ENCODE assay signal across 28 cellular contexts in genomic region chr15:99918072-99918471, GRCh38.
DNase-seq lines count a peak whose midpoint lies in the region; ATAC-seq, FAIRE-seq and TF ChIP-seq lines count a peak whose summit lies in the region.
"Had no signal": no experiment of that assay in that cellular context is flagged by ENCODE, and none has a peak within 500 bp of the region (broad histone marks: within the 10 kb centered on the region; RNA-seq: fewer than 3 reads in every experiment).

No MANE protein-coding gene starts in this region.

- H3K36me3 ChIP-seq in right atrium auricular region, result no peaks in the 10 kb centered on the region
- H3K36me3 ChIP-seq in esophagus muscularis mucosa, result no peaks in the 10 kb centered on the region
- no peaks in the 10 kb centered on the region for H3K36me3 ChIP-seq in kidney (ENCODE audit: control insufficient read depth in 1 of 2, insufficient read depth in 2 of 2, low read length in 2 of 2)
- H3K36me3 ChIP-seq: BE2C, BLaER1 had no signal

- H3K9me3 ChIP-seq in right atrium auricular region, result no peaks in the 10 kb centered on the region
- H3K9me3 ChIP-seq in esophagus muscularis mucosa, result no peaks in the 10 kb centered on the region
- H3K9me3 ChIP-seq in kidney (ENCODE audit: control insufficient read depth in 1 of 2, low read length in 2 of 2), result no peaks in the 10 kb centered on the region
- H3K9me3 ChIP-seq: BE2C, BLaER1 had no signal

- H3K4me1 ChIP-seq in right atrium auricular region (peaks cover 0 to 19% of the 10 kb centered on the region in 2 donors), esophagus muscularis mucosa (peaks cover 0 to 15% (median 8%) of the 10 kb centered on the region in 4 donors), kidney (ENCODE audit: control insufficient read depth in 1 of 2, insufficient read depth in 1 of 2, low read depth in 1 of 2, low read length in 2 of 2) (no peaks in the 10 kb centered on the region)

- DNase-seq in Right ventricle myocardium inferior (ENCODE audit: missing footprints) (peak; percentile 52), right atrium auricular region (ENCODE audit: low spot score) (no peak), esophagus muscularis mucosa (ENCODE audit: extremely low spot score) (peak; percentile 87), kidney (peak; percentile 56), sciatic nerve (ENCODE audit: low spot score) (peak; percentile 36), RCC 7860 (ENCODE audit: low spot score) (no peak), urothelium cell line (ENCODE audit: low spot score) (no peak)
- DNase-seq: 8988T; ACHN; BE2C; C1 segment of cervical spinal cord; CD4-positive, alpha-beta memory T cell; CD4-positive, CD25-positive, alpha-beta regulatory T cell; CD8-positive, alpha-beta memory T cell; COR-L47; DMS 273 treated with DMSO at 0.1 percent for 48 hours; DMS153; DMS53; DMS79; DND-41; EL; GDM1 had no signal

- no peak for TF ChIP-seq CTCF in right atrium auricular region (IDR thresholded peaks at IDR 0.05)
- TF ChIP-seq CTCF in esophagus muscularis mucosa (IDR thresholded peaks at IDR 0.05), result no peak
- TF ChIP-seq CTCF in kidney (IDR thresholded peaks at IDR 0.05; ENCODE audit: borderline replicate concordance, extremely low read depth, insufficient read depth), result no peak

- no peak for TF ChIP-seq EP300 in esophagus muscularis mucosa (IDR thresholded peaks at IDR 0.05)

- no peak overlapping the region for H3K4me3 ChIP-seq in right atrium auricular region
- H3K4me3 ChIP-seq in esophagus muscularis mucosa, result no peak overlapping the region
- H3K4me3 ChIP-seq in kidney (ENCODE audit: low read length in 2 of 2), result no peak overlapping the region
- H3K4me3 ChIP-seq: BLaER1, GM12878 had no signal

- ATAC-seq in Right ventricle myocardium inferior, result no peak
- ATAC-seq in sciatic nerve, result no peak
- ATAC-seq in HG03520 (IDR thresholded peaks at IDR 0.05; ENCODE audit: unreplicated experiment), result no peak
- ATAC-seq: GM12878 had no signal

- WGBS in esophagus muscularis mucosa, result 88% methylated on average over 9 of the region's 9 CpGs

- H3K27me3 ChIP-seq in right atrium auricular region (no peaks in the 10 kb centered on the region), esophagus muscularis mucosa (peaks cover 0 to 15% (median 0%) of the 10 kb centered on the region in 4 donors)
- H3K27me3 ChIP-seq: BE2C, BLaER1 had no signal

- no peak overlapping the region for H3K9ac ChIP-seq in kidney (ENCODE audit: low read length in 2 of 2)
- H3K9ac ChIP-seq: BLaER1 had no signal

- no peak for TF ChIP-seq POLR2A in esophagus muscularis mucosa (IDR thresholded peaks at IDR 0.05; ENCODE audit: low read depth)

- H3K27ac ChIP-seq in right atrium auricular region (no peak overlapping the region), esophagus muscularis mucosa (replicated peaks in 1 of 4) (no peak overlapping the region), kidney (ENCODE audit: low read depth in 2 of 2, low read length in 2 of 2) (no peak overlapping the region)
- H3K27ac ChIP-seq: BLaER1 had no signal

- intact Hi-C loops in Right ventricle myocardium inferior (cut with DNase I) (no loop called here), esophagus muscularis mucosa (cut with DNase I) (no loop called here), kidney (cut with DNase I) (no loop called here), sciatic nerve (cut with DNase I) (no loop called here)

- FAIRE-seq in kidney (lab: Jason Lieb, UNC), result no peak
- no peak for FAIRE-seq in RCC 7860 (lab: Jason Lieb, UNC)
- no peak for FAIRE-seq in urothelium cell line (lab: Jason Lieb, UNC)
- FAIRE-seq: A204.1, GM12878, GM12892, GM18507 had no signal

Comparison
In these comparisons a context has a peak if more than half of its experiments do, and no peak if none do; other contexts are left out.
1. DNase-seq: peak in Right ventricle myocardium inferior (single experiment), esophagus muscularis mucosa (single experiment), kidney (single experiment) and sciatic nerve (single experiment); none in right atrium auricular region (single experiment), RCC 7860 (single experiment) and urothelium cell line (single experiment).